1 cellular context compared by ENCODE assay signal in genomic region chrX:20028588-20028987, GRCh38.
TF ChIP-seq lines count a peak whose summit lies in the region.

No MANE protein-coding gene starts in this region.

TF ChIP-seq in A549, 52 proteins besides CTCF, POLR2A, EP300 and RAD21 (continued from another document):
- TF ChIP-seq POLR2AphosphoS2 (conservative IDR thresholded peaks at IDR 0.05; ENCODE audit: low read length) (no peak), HDAC2 (IDR thresholded peaks at IDR 0.05) (no peak), ATOH8 (CRISPR knock-in tag; IDR thresholded peaks at IDR 0.05; ENCODE audit: low read depth) (no peak), CEBPB (IDR thresholded peaks at IDR 0.05) (no peak)
